In the genomic region with DNA sequence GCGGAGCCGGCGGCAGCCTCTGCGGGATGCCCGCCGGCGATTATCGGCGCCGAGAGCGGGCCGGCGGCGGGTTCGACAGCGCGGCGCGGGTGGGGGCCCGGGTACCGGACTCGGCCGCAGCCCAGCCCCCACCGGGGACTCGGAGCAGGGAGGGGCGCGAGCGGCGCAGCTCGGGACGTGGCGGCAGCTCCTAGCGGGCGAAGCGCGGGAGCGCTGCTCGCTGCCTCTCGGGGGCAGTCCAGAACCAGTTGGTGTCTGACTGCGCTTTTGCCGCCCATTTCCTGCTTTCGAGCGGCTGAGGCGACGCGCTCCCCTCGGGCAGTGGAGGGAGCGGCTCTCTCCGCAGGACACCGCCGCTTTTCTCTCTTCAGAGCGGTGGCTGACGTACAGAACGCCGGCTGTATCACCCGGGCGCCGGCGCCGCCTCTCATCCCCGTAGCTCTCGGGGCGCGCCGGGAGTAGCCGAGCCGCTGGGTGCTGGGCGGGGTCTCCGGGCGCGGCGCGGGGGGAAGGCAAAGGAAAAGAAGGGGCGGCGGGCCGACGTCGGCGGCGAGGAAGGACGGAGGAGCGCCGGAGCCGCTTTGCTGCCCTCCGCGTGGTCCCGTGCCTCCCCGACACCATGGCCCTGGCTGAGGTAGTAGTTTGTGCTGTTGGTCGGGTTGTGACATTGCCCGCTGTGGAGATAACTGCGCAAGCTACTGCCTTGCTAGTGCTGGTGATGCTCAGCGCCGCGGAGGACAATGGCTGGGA, we compare ENCODE assay signal across 8 cellular contexts.
DNase-seq lines count a peak whose midpoint lies in the region; ATAC-seq and TF ChIP-seq lines count a peak whose summit lies in the region.

No MANE protein-coding gene starts in this region.

- POLR2A ChIA-PET in AG04450 (lab: Yijun Ruan, JAX) = interaction anchor here (0.5 to 2.1 kb wide), 23 partner anchors 22 to 197 kb away, joined by 3 to 18 read pairs (median 4); partner anchors contain the start of gene MON2

- H3K4me3 ChIP-seq in AG04450 (ENCODE audit: low read depth, low read length) = peak overlapping the region; percentile 91
- H3K4me3 ChIP-seq in kidney epithelial cell (ENCODE audit: low read depth, low read length) = peak overlapping the region; percentile 70

- DNase-seq in AG04450 (ENCODE audit: low read depth, low spot score) = peak; percentile 72
- peak; percentile 77 for DNase-seq in NCI-H2171 (lab: John Stamatoyannopoulos, UW)
- DNase-seq in activated CD4-positive, CD25-positive, alpha-beta regulatory T cell treated with anti-CD3 and anti-CD28 coated beads, Interleukin-2, amount 50 U/mL, for 16 hours (ENCODE audit: low read depth, low spot score) = peak; percentile 54
- DNase-seq in central memory CD8-positive, alpha-beta T cell (ENCODE audit: low spot score in 2 of 2) = peak; percentile 61 to 78
- DNase-seq in kidney epithelial cell (ENCODE audit: low read depth) = peak; percentile 43
- peak; percentile 82 for DNase-seq in stimulated activated CD4-positive, alpha-beta T cell treated with anti-CD3 and anti-CD28 coated beads, Interleukin-15, amount 100 ng/mL, for 24 hours

- no peaks in the 10 kb centered on the region for H3K9me3 ChIP-seq in AG04450 (ENCODE audit: control insufficient read depth, insufficient read depth, low read length)

- H3K4me1 Mint-ChIP-seq in central memory CD8-positive, alpha-beta T cell = peaks cover 34% of the 10 kb centered on the region

- TF ChIP-seq CTCF in AG04450 (IDR thresholded peaks at IDR 0.05; ENCODE audit: low read depth, low read length) = peak; percentile 56
- peak; percentile 45 for TF ChIP-seq CTCF in kidney epithelial cell (IDR thresholded peaks at IDR 0.05; ENCODE audit: insufficient read depth, low read length, poor library complexity, severe bottlenecking)

- no peaks in the 10 kb centered on the region for H3K36me3 ChIP-seq in kidney epithelial cell (ENCODE audit: control insufficient read depth, insufficient read depth, low read length)

- H3K27me3 ChIP-seq in AG04450 (ENCODE audit: control insufficient read depth, insufficient read depth, low read length) (no peaks in the 10 kb centered on the region), kidney epithelial cell (ENCODE audit: control insufficient read depth, insufficient read depth, low read length) (no peaks in the 10 kb centered on the region)

- no peaks in the 10 kb centered on the region for H3K9me3 Mint-ChIP-seq in central memory CD8-positive, alpha-beta T cell

- H3K4me3 Mint-ChIP-seq in central memory CD8-positive, alpha-beta T cell = peak overlapping the region; percentile 95

- H3K36me3 Mint-ChIP-seq in central memory CD8-positive, alpha-beta T cell (ENCODE audit: insufficient read depth) = peaks cover 30% of the 10 kb centered on the region

- no peaks in the 10 kb centered on the region for H3K27me3 Mint-ChIP-seq in central memory CD8-positive, alpha-beta T cell

- CTCF ChIA-PET in AG04450 (lab: Charles Lee) = interaction anchor here (0.6 to 6.5 kb wide), 12 partner anchors 8 to 241 kb away, joined by 3 to 72 read pairs (median 4); no protein-coding TSS in a partner anchor

- peak overlapping the region; percentile 98 for H3K27ac Mint-ChIP-seq in central memory CD8-positive, alpha-beta T cell (ENCODE audit: low read depth)

- peak overlapping the region; percentile 100 for H3K27ac ChIP-seq in AG04450 (ENCODE audit: low read depth, low read length)

- ATAC-seq in GM18858 (IDR thresholded peaks at IDR 0.05; ENCODE audit: unreplicated experiment) (peak; percentile 56), HG03066 (IDR thresholded peaks at IDR 0.05; ENCODE audit: low read depth, unreplicated experiment) (peak; percentile 62)
- ATAC-seq in central memory CD8-positive, alpha-beta T cell (replicated peaks; ENCODE audit: extremely low read depth, poor library complexity, severe bottlenecking) = peak; percentile 65

Comparison
In these comparisons a context has a peak if more than half of its experiments do, and no peak if none do; other contexts are left out.
1. Peak in every context shown above with its lines: DNase-seq, ATAC-seq, H3K4me3 ChIP-seq and H3K27ac ChIP-seq.